ENCODE assay signal across 15 cellular contexts in genomic region chrX:39883664-39884063, GRCh38.
DNase-seq lines count a peak whose midpoint lies in the region; ATAC-seq and FAIRE-seq lines count a peak whose summit lies in the region.
"Had no signal": no experiment of that assay in that cellular context is flagged by ENCODE, and none has a peak within 500 bp of the region (broad histone marks: within the 10 kb centered on the region; RNA-seq: fewer than 3 reads in every experiment).

No MANE protein-coding gene starts in this region.

- peak overlapping the region; percentile 13 for H3K4me3 Mint-ChIP-seq in activated CD4-positive, alpha-beta T cell treated with anti-CD3 and anti-CD28 coated beads, Interleukin-2, amount 10 ng/mL, durations not matched to agents 24 days and 14 days
- H3K4me3 Mint-ChIP-seq: neural crest cell had no signal

- peak; percentile 98 for ATAC-seq in activated naive CD4-positive, alpha-beta T cell treated with anti-CD3 and anti-CD28 coated beads, Interleukin-2, amount 50 U/mL, for 72 hours
- ATAC-seq in HG02610 (IDR thresholded peaks at IDR 0.05; ENCODE audit: unreplicated experiment): no peak
- ATAC-seq: HCT116 had no signal

- H3K4me1 Mint-ChIP-seq in activated CD4-positive, alpha-beta T cell treated with anti-CD3 and anti-CD28 coated beads, Interleukin-2, amount 10 ng/mL, durations not matched to agents 24 days and 14 days: peaks cover 17% of the 10 kb centered on the region

- intact Hi-C loops in activated CD4-positive, alpha-beta T cell treated with anti-CD3 and anti-CD28 coated beads, Interleukin-2, amount 10 ng/mL, durations not matched to agents 24 days and 14 days (cut with micrococcal nuclease): loop anchor here (1.0 to 5.0 kb wide), 5 partner anchors 9 to 129 kb away; no protein-coding TSS in a partner anchor

- peak overlapping the region; percentile 79 for H3K27ac Mint-ChIP-seq in activated CD4-positive, alpha-beta T cell treated with anti-CD3 and anti-CD28 coated beads, Interleukin-2, amount 10 ng/mL, durations not matched to agents 24 days and 14 days
- peak overlapping the region; percentile 14 to 91 for H3K27ac Mint-ChIP-seq in activated naive CD4-positive, alpha-beta T cell treated with anti-CD3 and anti-CD28 coated beads, Interleukin-2, amount 50 U/mL, for 72 hours

- FAIRE-seq in GM18507 (lab: Jason Lieb, UNC): peak; percentile 78

- H3K9me3 Mint-ChIP-seq in activated CD4-positive, alpha-beta T cell treated with anti-CD3 and anti-CD28 coated beads, Interleukin-2, amount 10 ng/mL, durations not matched to agents 24 days and 14 days: peaks cover 4% of the 10 kb centered on the region
- peaks cover 5% of the 10 kb centered on the region in 2 donors for H3K9me3 Mint-ChIP-seq in activated naive CD4-positive, alpha-beta T cell treated with anti-CD3 and anti-CD28 coated beads, Interleukin-2, amount 50 U/mL, for 72 hours

- H3K27me3 Mint-ChIP-seq in activated CD4-positive, alpha-beta T cell treated with anti-CD3 and anti-CD28 coated beads, Interleukin-2, amount 10 ng/mL, durations not matched to agents 24 days and 14 days: peaks cover 4% of the 10 kb centered on the region

- DNase-seq in GM18507 (ENCODE audit: extremely low spot score, insufficient read length, low read depth) (no peak), hepatic stellate cell (ENCODE audit: low spot score) (no peak), DMS 273 (lab: John Stamatoyannopoulos, UW; ENCODE audit: unreplicated experiment) (no peak)
- DNase-seq in activated CD4-positive, alpha-beta T cell treated with anti-CD3 and anti-CD28 coated beads, Interleukin-2, amount 10 ng/mL, durations not matched to agents 24 days and 14 days: peak; percentile 68
- DNase-seq in activated naive CD4-positive, alpha-beta T cell treated with anti-CD3 and anti-CD28 coated beads, Interleukin-2, amount 50 U/mL, for 72 hours (ENCODE audit: low spot score in 2 of 2): no peak
- DNase-seq in stimulated activated CD4-positive, alpha-beta T cell treated with anti-CD3 and anti-CD28 coated beads, Interleukin-4, amount 100 ng/mL, for 24 hours: peak; percentile 59
- DNase-seq: caudate nucleus, DMS79, NCI-H1105 treated with DMSO at 0.1 percent for 48 hours, NCI-H345, retina, SIG-M5 had no signal

- H3K36me3 Mint-ChIP-seq in activated CD4-positive, alpha-beta T cell treated with anti-CD3 and anti-CD28 coated beads, Interleukin-2, amount 10 ng/mL, durations not matched to agents 24 days and 14 days (ENCODE audit: low read depth): peaks cover 8% of the 10 kb centered on the region
- H3K36me3 Mint-ChIP-seq in activated naive CD4-positive, alpha-beta T cell treated with anti-CD3 and anti-CD28 coated beads, Interleukin-2, amount 50 U/mL, for 72 hours: peaks cover 0 to 25% of the 10 kb centered on the region in 2 donors

Comparison
In these comparisons a context has a peak if more than half of its experiments do, and no peak if none do; other contexts are left out.
1. DNase-seq: peak in activated CD4-positive, alpha-beta T cell treated with anti-CD3 and anti-CD28 coated beads, Interleukin-2, amount 10 ng/mL, durations not matched to agents 24 days and 14 days (single experiment) and stimulated activated CD4-positive, alpha-beta T cell treated with anti-CD3 and anti-CD28 coated beads, Interleukin-4, amount 100 ng/mL, for 24 hours (single experiment); none in GM18507 (single experiment), activated naive CD4-positive, alpha-beta T cell treated with anti-CD3 and anti-CD28 coated beads, Interleukin-2, amount 50 U/mL, for 72 hours (0 of 2), hepatic stellate cell (single experiment) and DMS 273 (single experiment).